In the genomic region with DNA sequence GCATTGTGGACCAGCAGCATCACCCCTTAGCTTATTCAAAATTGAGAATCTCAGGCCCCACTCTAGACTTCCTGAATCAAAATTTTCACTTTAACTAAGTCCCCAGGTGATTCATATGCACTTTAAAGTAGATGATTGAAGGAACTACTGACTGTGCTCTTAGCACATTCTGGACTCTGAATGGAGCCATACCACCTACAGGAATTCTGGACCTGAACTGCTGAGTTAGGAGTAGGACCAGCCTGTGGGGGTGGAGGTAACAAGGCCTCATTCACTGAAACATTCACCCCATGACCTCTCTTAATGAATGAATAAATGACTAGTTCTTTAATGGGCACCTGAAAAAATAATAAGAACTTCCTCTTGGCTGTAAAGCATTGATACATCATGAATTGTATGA, we compare ENCODE assay signal across 26 cellular contexts. TPM values are rescaled to one million over a fixed set of nuclear protein-coding genes. Genes with fewer than 3 reads are reported as not detected.
DNase-seq lines count a peak whose midpoint lies in the region; ATAC-seq and TF ChIP-seq lines count a peak whose summit lies in the region.
"Had no signal": no experiment of that assay in that cellular context is flagged by ENCODE, and none has a peak within 500 bp of the region (broad histone marks: within the 10 kb centered on the region; RNA-seq: fewer than 3 reads in every experiment).

No MANE protein-coding gene starts in this region.

- H3K9me3 ChIP-seq in mammary epithelial cell (replicated peaks; ENCODE audit: insufficient read depth, low read length) = no peaks in the 10 kb centered on the region
- H3K9me3 ChIP-seq in subcutaneous abdominal adipose tissue (ENCODE audit: control insufficient read depth in 5 of 5, low read length in 5 of 5) = no peaks in the 10 kb centered on the region
- H3K9me3 ChIP-seq: SJSA1 had no signal

- peaks cover 5% of the 10 kb centered on the region for H3K27me3 ChIP-seq in mammary epithelial cell (ENCODE audit: insufficient read depth, low read length)
- H3K27me3 ChIP-seq in subcutaneous abdominal adipose tissue (ENCODE audit: control insufficient read depth in 5 of 5, insufficient read depth in 4 of 5, low read length in 5 of 5) = no peaks in the 10 kb centered on the region
- H3K27me3 ChIP-seq: brain microvascular endothelial cell, SJSA1 had no signal

- H3K9ac ChIP-seq in mammary epithelial cell (ENCODE audit: insufficient read depth, low read length) (no peak overlapping the region), subcutaneous abdominal adipose tissue (ENCODE audit: low read length in 5 of 5) (peak overlapping the region in 2 of 5 donors; percentile 48 to 55)

- H3K36me3 ChIP-seq in mammary epithelial cell (ENCODE audit: insufficient read depth, low read length) = no peaks in the 10 kb centered on the region
- peaks cover 88 to 97% (median 91%) of the 10 kb centered on the region in 5 donors for H3K36me3 ChIP-seq in subcutaneous abdominal adipose tissue (ENCODE audit: control insufficient read depth in 5 of 5, insufficient read depth in 5 of 5, low read length in 5 of 5)
- H3K36me3 ChIP-seq: brain microvascular endothelial cell, SJSA1 had no signal

- H3K4me1 ChIP-seq in mammary epithelial cell (ENCODE audit: insufficient read depth, low read length) (no peaks in the 10 kb centered on the region), subcutaneous abdominal adipose tissue (ENCODE audit: control insufficient read depth in 5 of 5, insufficient read depth in 5 of 5, low read length in 5 of 5) (peaks cover 8 to 93% (median 74%) of the 10 kb centered on the region in 5 donors)
- H3K4me1 ChIP-seq: SJSA1 had no signal

- no peak for TF ChIP-seq CTCF in C4-2B (conservative IDR thresholded peaks at IDR 0.05)
- no peak for TF ChIP-seq CTCF in mammary epithelial cell (conservative IDR thresholded peaks at IDR 0.05 in 1 of 2, IDR thresholded peaks at IDR 0.05 in 1 of 2; ENCODE audit: extremely low read depth in 1 of 2, insufficient read depth in 1 of 2, low read depth in 1 of 2, low read length in 2 of 2)

- no peaks in the 10 kb centered on the region for H3K79me2 ChIP-seq in mammary epithelial cell (ENCODE audit: insufficient read depth, low read length)

- CTCF ChIA-PET in mammary epithelial cell (lab: Charles Lee; ENCODE audit: low non-redundant PET) = no interaction called here

- H3K4me3 ChIP-seq in mammary epithelial cell (replicated peaks in 1 of 3; ENCODE audit: insufficient read depth in 1 of 3, low read depth in 2 of 3, low read length in 3 of 3) (no peak overlapping the region), subcutaneous abdominal adipose tissue (ENCODE audit: low read depth in 1 of 5, low read length in 5 of 5) (peak overlapping the region; percentile 16 to 56 (median 23))
- H3K4me3 ChIP-seq: K562, SJSA1 had no signal

- no TSS peak for BruUV-seq in mammary epithelial cell (replicated peaks; lab: Mats Ljungman, UMichigan)

- no peak overlapping the region for H3K4me3 Mint-ChIP-seq in memory B cell
- H3K4me3 Mint-ChIP-seq: activated CD4-positive, alpha-beta memory T cell treated with anti-CD3 and anti-CD28 coated beads for 36 hours; CD4-positive, CD25-positive, alpha-beta regulatory T cell; immature natural killer cell; neural crest cell; WTC11 had no signal

- no peaks in the 10 kb centered on the region for H3K27me3 Mint-ChIP-seq in memory B cell
- H3K27me3 Mint-ChIP-seq: CD4-positive, CD25-positive, alpha-beta regulatory T cell had no signal

- intact Hi-C loops in mammary epithelial cell (cut with micrococcal nuclease) = no loop called here

- H3K4me2 ChIP-seq in mammary epithelial cell (ENCODE audit: insufficient read depth, low read depth, low read length) = no peak overlapping the region

- dilution Hi-C loops in mammary epithelial cell (cut with HindIII; ENCODE audit: low sequenced_read_pairs) = no loop called here

- H3K27ac Mint-ChIP-seq in memory B cell = peak overlapping the region; percentile 12
- H3K27ac Mint-ChIP-seq: activated CD4-positive, alpha-beta memory T cell treated with anti-CD3 and anti-CD28 coated beads for 36 hours; immature natural killer cell; WTC11 had no signal

- H4K20me1 ChIP-seq in mammary epithelial cell (ENCODE audit: insufficient read depth, low read length) = no peaks in the 10 kb centered on the region

- H3K27ac ChIP-seq in C4-2B (peak overlapping the region; percentile 23; the same call in 1 of the 2 replicates), mammary epithelial cell (ENCODE audit: insufficient read depth, low read depth, low read length) (no peak overlapping the region), subcutaneous abdominal adipose tissue (ENCODE audit: low read depth, low read length) (peak overlapping the region; percentile 79)
- H3K27ac ChIP-seq: brain microvascular endothelial cell, SJSA1 had no signal

- H3K4me1 Mint-ChIP-seq in memory B cell = peaks cover 8% of the 10 kb centered on the region
- H3K4me1 Mint-ChIP-seq: CD4-positive, CD25-positive, alpha-beta regulatory T cell; immature natural killer cell; neural crest cell had no signal

- DNase-seq in mammary epithelial cell (peak; percentile 32), memory B cell (ENCODE audit: low spot score in 2 of 2) (no peak), T-helper 1 cell (no peak), NCI-H524 treated with DMSO at 0.1 percent for 48 hours (lab: John Stamatoyannopoulos, UW) (no peak), ecto neural progenitor cell (ENCODE audit: low spot score) (no peak)
- DNase-seq: ACHN; activated CD4-positive, alpha-beta memory T cell treated with anti-CD3 and anti-CD28 coated beads for 36 hours; activated naive CD4-positive, alpha-beta T cell treated with anti-CD3 and anti-CD28 coated beads, Interleukin-2, amount 50 U/mL, for 16 hours; activated T-cell treated with anti-CD3 and anti-CD28 coated beads, Interleukin-2, amount 50 U/mL, for 1 hour; brain microvascular endothelial cell; CD4-positive, CD25-positive, alpha-beta regulatory T cell; dermis blood vessel endothelial cell; DMS79 treated with DMSO at 0.1 percent for 48 hours; head of caudate nucleus; immature natural killer cell; NCI-H2107; NCI-H69; OCI-M1 had no signal

- in situ Hi-C loops in mammary epithelial cell (cut with MboI; ENCODE audit: low sequenced_read_pairs in 2 of 2) = no loop called here

- no peaks in the 10 kb centered on the region for H3K9me3 Mint-ChIP-seq in memory B cell
- H3K9me3 Mint-ChIP-seq: activated CD4-positive, alpha-beta memory T cell treated with anti-CD3 and anti-CD28 coated beads for 36 hours; CD4-positive, CD25-positive, alpha-beta regulatory T cell; immature natural killer cell; neural crest cell; WTC11 had no signal

- peaks cover 2% of the 10 kb centered on the region for H3K36me3 Mint-ChIP-seq in memory B cell
- H3K36me3 Mint-ChIP-seq: activated CD4-positive, alpha-beta memory T cell treated with anti-CD3 and anti-CD28 coated beads for 36 hours; CD4-positive, CD25-positive, alpha-beta regulatory T cell; WTC11 had no signal

- H2AFZ ChIP-seq in mammary epithelial cell (ENCODE audit: low read depth, low read length) = no peak overlapping the region

- ATAC-seq in memory B cell (ENCODE audit: low read depth) = no peak
- no peak for ATAC-seq in GM19023 (IDR thresholded peaks at IDR 0.05; ENCODE audit: unreplicated experiment)
- ATAC-seq: K562, WTC11 had no signal

RNA-seq across cellular contexts. Expression of gene PDK4, which starts 7.3 kb away (rescaled TPM):
- total RNA-seq in mammary epithelial cell = 1 to 10 TPM in 1 of 2 donors, not detected in 1; 1.8 TPM
- polyA plus RNA-seq in mammary epithelial cell = not detected
- polyA minus RNA-seq in mammary epithelial cell = not detected
- total RNA-seq: activated CD4-positive, alpha-beta memory T cell treated with anti-CD3 and anti-CD28 coated beads for 36 hours; CD4-positive, CD25-positive, alpha-beta regulatory T cell; SJSA1; T-helper 2 cell treated with Interferon-gamma antibody and Interleukin-4, amounts not matched to agents 100 ng/mL and 5 ng/mL, for 36 hours had no signal
- polyA plus RNA-seq: CD4-positive, CD25-positive, alpha-beta regulatory T cell had no signal

Comparison
In these comparisons a context has a peak if more than half of its experiments do, and no peak if none do; other contexts are left out.
1. H3K4me3 ChIP-seq: peak in subcutaneous abdominal adipose tissue (5 of 5); none in mammary epithelial cell (0 of 3).